15 cellular contexts compared by ENCODE assay signal in genomic region chr4:47106561-47106960, GRCh38.
"Had no signal": no experiment of that assay in that cellular context is flagged by ENCODE, and none has a peak within 500 bp of the region (broad histone marks: within the 10 kb centered on the region; RNA-seq: fewer than 3 reads in every experiment).

No MANE protein-coding gene starts in this region.

- DNase-seq: activated CD4-positive, CD25-positive, alpha-beta regulatory T cell treated with anti-CD3 and anti-CD28 coated beads, Interleukin-2, amount 50 U/mL, for 72 hours; activated naive CD8-positive, alpha-beta T cell treated with anti-CD3 and anti-CD28 coated beads for 36 hours; brain microvascular endothelial cell; cerebellar nuclear complex; effector memory CD4-positive, alpha-beta T cell; kidney glomerular epithelial cell; left ventricle myocardium superior; natural killer cell; stimulated activated CD4-positive, alpha-beta T cell treated with anti-CD3 and anti-CD28 coated beads, Interleukin-2, amount 100 ng/mL, for 48 hours; T1000; transverse colon had no signal

- H3K4me3 ChIP-seq: transverse colon, vagina had no signal

- H3K27ac ChIP-seq: brain microvascular endothelial cell, epithelial cell of prostate, neutrophil, transverse colon, vagina had no signal

- H3K36me3 ChIP-seq: brain microvascular endothelial cell, neutrophil, transverse colon, vagina had no signal

- H3K27me3 ChIP-seq: brain microvascular endothelial cell, transverse colon, vagina had no signal

- H3K4me1 ChIP-seq: transverse colon, vagina had no signal

- ATAC-seq: left ventricle myocardium superior; natural killer cell; stimulated activated memory B cell treated with anti-CD40 and anti-IgM and Interleukin-4, amounts not matched to agents 10 μg/mL and 1 μg/mL and 100 μg/mL, for 72 hours had no signal
